ENCODE assay signal across 8 cellular contexts in genomic region chr5:151924564-151925395, GRCh38. TPM values are rescaled to one million over a fixed set of nuclear protein-coding genes. Genes with fewer than 3 reads are reported as not detected.
DNase-seq lines count a peak whose midpoint lies in the region; ATAC-seq lines count a peak whose summit lies in the region.

Gene GLRA1, minus strand, starts transcription at chr5:151924851. Its CDS starts 302 bp downstream, at chr5:151924549.

- H3K27ac Mint-ChIP-seq in activated naive CD8-positive, alpha-beta T cell treated with anti-CD3 and anti-CD28 coated beads, Interleukin-2, amount 50 U/mL, for 24 hours: no peak within 1 kb of the TSS

- peaks cover 5% of the 10 kb centered on the region for H3K9me3 Mint-ChIP-seq in activated naive CD8-positive, alpha-beta T cell treated with anti-CD3 and anti-CD28 coated beads, Interleukin-2, amount 50 U/mL, for 24 hours

- peaks cover 25% of the 10 kb centered on the region for H3K27me3 Mint-ChIP-seq in activated naive CD8-positive, alpha-beta T cell treated with anti-CD3 and anti-CD28 coated beads, Interleukin-2, amount 50 U/mL, for 24 hours

- ATAC-seq in activated naive CD8-positive, alpha-beta T cell treated with anti-CD3 and anti-CD28 coated beads, Interleukin-2, amount 50 U/mL, for 24 hours: no peak
- ATAC-seq in GM18498 (IDR thresholded peaks at IDR 0.05; ENCODE audit: unreplicated experiment) (no peak), HG03108 (IDR thresholded peaks at IDR 0.05; ENCODE audit: unreplicated experiment) (no peak)

- DNase-seq in DMS 273 (lab: John Stamatoyannopoulos, UW; ENCODE audit: unreplicated experiment) (peak; percentile 80), DMS 273 treated with DMSO at 0.1 percent for 48 hours (lab: John Stamatoyannopoulos, UW) (no peak), RPMI7951 (ENCODE audit: low read depth) (peak; percentile 42), hepatic stellate cell (ENCODE audit: low spot score) (peak; percentile 14)
- DNase-seq in activated naive CD8-positive, alpha-beta T cell treated with anti-CD3 and anti-CD28 coated beads, Interleukin-2, amount 50 U/mL, for 24 hours: peak; percentile 63
- peak; percentile 10 to 31 for DNase-seq in stimulated activated CD4-positive, alpha-beta T cell treated with anti-CD3 and anti-CD28 coated beads, Interleukin-15, amount 100 ng/mL, for 48 hours (ENCODE audit: low read depth in 2 of 2)

- H3K36me3 Mint-ChIP-seq in activated naive CD8-positive, alpha-beta T cell treated with anti-CD3 and anti-CD28 coated beads, Interleukin-2, amount 50 U/mL, for 24 hours (ENCODE audit: low read depth): no peaks in the 10 kb centered on the region

- no peak within 1 kb of the TSS for H3K4me3 Mint-ChIP-seq in activated naive CD8-positive, alpha-beta T cell treated with anti-CD3 and anti-CD28 coated beads, Interleukin-2, amount 50 U/mL, for 24 hours

- H3K4me1 Mint-ChIP-seq in activated naive CD8-positive, alpha-beta T cell treated with anti-CD3 and anti-CD28 coated beads, Interleukin-2, amount 50 U/mL, for 24 hours: no peaks in the 10 kb centered on the region

RNA-seq across cellular contexts. Expression of gene GLRA1, which starts in this region (rescaled TPM):
- not detected in 2 replicates for total RNA-seq in RPMI7951 (2014; rRNA removed; shearing (Covaris generic))

Comparison
In these comparisons a context has a peak if more than half of its experiments do, and no peak if none do; other contexts are left out.
1. Peak in DNase-seq in RPMI7951; RNA of the gene not detected or under 1 TPM.